1 cellular context compared by ENCODE assay signal in genomic region chr4:4995103-4995761, GRCh38.
TF ChIP-seq lines count a peak whose summit lies in the region.

No MANE protein-coding gene starts in this region.

TF ChIP-seq in K562, 482 proteins besides CTCF, POLR2A, EP300 and RAD21 (continued from another document and continues in another):
- TF ChIP-seq ZBTB40 (IDR thresholded peaks at IDR 0.05) (no peak), ZBTB40 (CRISPR knock-in tag; IDR thresholded peaks at IDR 0.05) (no peak), SETDB1 (IDR thresholded peaks at IDR 0.05; ENCODE audit: low read length) (no peak), CC2D1A (IDR thresholded peaks at IDR 0.05) (peak; percentile 82; the same call in 1 of the 2 replicates), DIDO1 (tag; IDR thresholded peaks at IDR 0.05; ENCODE audit: low read depth) (no peak), PBX2 (CRISPR knock-in tag; IDR thresholded peaks at IDR 0.05; ENCODE audit: low read depth) (no peak), PBX2 (tag; conservative IDR thresholded peaks at IDR 0.05; ENCODE audit: low read depth) (no peak), ZNF668 (CRISPR knock-in tag; IDR thresholded peaks at IDR 0.05) (no peak), ZNF584 (CRISPR knock-in tag; IDR thresholded peaks at IDR 0.05; ENCODE audit: low read depth) (no peak), SMARCA4 (IDR thresholded peaks at IDR 0.05) (no peak), BACH1 (tag; IDR thresholded peaks at IDR 0.05) (no peak), PHF20 (IDR thresholded peaks at IDR 0.05; ENCODE audit: partially characterized antibody) (no peak), THRA (IDR thresholded peaks at IDR 0.05) (no peak), FOXA1 (IDR thresholded peaks at IDR 0.05; ENCODE audit: borderline replicate concordance) (no peak), EP400 (IDR thresholded peaks at IDR 0.05) (no peak), DLX4 (CRISPR knock-in tag; IDR thresholded peaks at IDR 0.05) (no peak), SNIP1 (IDR thresholded peaks at IDR 0.05; ENCODE audit: low read depth) (no peak), CHD7 (IDR thresholded peaks at IDR 0.05; ENCODE audit: low read depth, low read length) (no peak), CAMTA2 (CRISPR knock-in tag; conservative IDR thresholded peaks at IDR 0.05) (no peak), ZNF395 (CRISPR knock-in tag; IDR thresholded peaks at IDR 0.05) (0 out of 2 replicates have a peak, but pooled peaks have one; percentile 33), KLF1 (tag; IDR thresholded peaks at IDR 0.05) (no peak), ZNF232 (CRISPR knock-in tag; IDR thresholded peaks at IDR 0.05) (0 out of 2 replicates have a peak, but pooled peaks have one; percentile 74), MYC (IDR thresholded peaks at IDR 0.05; ENCODE audit: low read depth, low read length) (0 out of 2 replicates have a peak, but pooled peaks have one; percentile 32), MYC (CRISPR knock-in tag; IDR thresholded peaks at IDR 0.05; ENCODE audit: borderline replicate concordance, low read depth) (no peak), NFRKB (IDR thresholded peaks at IDR 0.05; ENCODE audit: low read depth) (no peak), HCFC1 (IDR thresholded peaks at IDR 0.05; ENCODE audit: low read depth, low read length) (no peak), CREB5 (CRISPR knock-in tag; IDR thresholded peaks at IDR 0.05) (no peak)
